29 cellular contexts compared by ENCODE assay signal in genomic region chr16:1701216-1701878, GRCh38. TPM values are rescaled to one million over a fixed set of nuclear protein-coding genes. Genes with fewer than 3 reads are reported as not detected.
DNase-seq lines count a peak whose midpoint lies in the region; TF ChIP-seq lines count a peak whose summit lies in the region.
"Had no signal": no experiment of that assay in that cellular context is flagged by ENCODE, and none has a peak within 500 bp of the region (broad histone marks: within the 10 kb centered on the region; RNA-seq: fewer than 3 reads in every experiment).

No MANE protein-coding gene starts in this region.

- DNase-seq in caudate nucleus (lab: John Stamatoyannopoulos, UW) (no peak), lower leg skin (ENCODE audit: low spot score in 2 of 2) (no peak), brain microvascular endothelial cell (no peak), NCI-H82 (lab: John Stamatoyannopoulos, UW) (no peak)
- DNase-seq: activated CD4-positive, alpha-beta memory T cell treated with anti-CD3 and anti-CD28 coated beads, Interleukin-2, amount 10 ng/mL, durations not matched to agents 7 days and 5 days; activated T-cell treated with anti-CD3 and anti-CD28 coated beads, Interleukin-2, amount 50 U/mL, for 4 hours; body of pancreas; CD8-positive, alpha-beta T cell; cortex of kidney; DMS53; GF-D8; heart right ventricle; midbrain; MM.1S; NCI-H1436; NCI-H2107; NCI-H510A; RPMI8226; stimulated activated CD4-positive, alpha-beta T cell treated with anti-CD3 and anti-CD28 coated beads, Interleukin-1b, Interleukin-23, amount 100 ng/mL, for 48 hours; stimulated activated naive CD4-positive, alpha-beta T cell treated with Interleukin-2 at 50 U/mL for 16 hours had no signal

- H3K27me3 ChIP-seq in BLaER1 (no peaks in the 10 kb centered on the region), brain microvascular endothelial cell (replicated peaks) (no peaks in the 10 kb centered on the region)
- H3K27me3 ChIP-seq: body of pancreas, heart right ventricle, tibial nerve had no signal

- in situ Hi-C loops in brain microvascular endothelial cell (cut with HindIII; ENCODE audit: low pct_ligation_motif_present, low sequenced_read_pairs), result no loop called here

- H3K27ac ChIP-seq in BLaER1 (no peak overlapping the region), mesodermal cell (ENCODE audit: low read depth, low read length, severe bottlenecking) (peak overlapping the region; percentile 16), caudate nucleus (ENCODE audit: low read depth, low read length) (no peak overlapping the region), brain microvascular endothelial cell (no peak overlapping the region)
- H3K27ac ChIP-seq: body of pancreas, heart right ventricle, tibial nerve had no signal

- H3K36me3 ChIP-seq in BLaER1, result peaks cover 73% of the 10 kb centered on the region
- H3K36me3 ChIP-seq in mesodermal cell (ENCODE audit: control insufficient read depth, insufficient read depth, low read length), result peaks cover 69% of the 10 kb centered on the region
- H3K36me3 ChIP-seq in brain microvascular endothelial cell (replicated peaks), result peaks cover 47% of the 10 kb centered on the region

- TF ChIP-seq CTCF in brain (conservative IDR thresholded peaks at IDR 0.05), result no peak
- TF ChIP-seq CTCF in lower leg skin (IDR thresholded peaks at IDR 0.05), result no peak
- TF ChIP-seq CTCF in brain microvascular endothelial cell (IDR thresholded peaks at IDR 0.05; ENCODE audit: low read depth, low read length, missing control alignments), result no peak

- H3K36me3 Mint-ChIP-seq in IgD-negative memory B cell, result peaks cover 8% of the 10 kb centered on the region
- H3K36me3 Mint-ChIP-seq in brain, result peaks cover 41% of the 10 kb centered on the region
- H3K36me3 Mint-ChIP-seq: activated naive CD8-positive, alpha-beta T cell had no signal

- 0 out of 2 replicates have a peak overlapping the region, but pooled peaks have one; percentile 12 for H3K9ac ChIP-seq in BLaER1

- TF ChIP-seq POLR2A in lower leg skin (IDR thresholded peaks at IDR 0.05), result no peak

- H3K4me1 ChIP-seq in BLaER1 (peaks cover 12% of the 10 kb centered on the region), mesodermal cell (ENCODE audit: control insufficient read depth, insufficient read depth, low read length, poor library complexity, severe bottlenecking) (peaks cover 2% of the 10 kb centered on the region)
- H3K4me1 ChIP-seq: body of pancreas had no signal

- H3K27me3 Mint-ChIP-seq in IgD-negative memory B cell (no peaks in the 10 kb centered on the region), brain (peaks cover 5% of the 10 kb centered on the region)
- H3K27me3 Mint-ChIP-seq: activated CD4-positive, alpha-beta memory T cell treated with anti-CD3 and anti-CD28 coated beads, Interleukin-2, amount 10 ng/mL, durations not matched to agents 7 days and 5 days; activated naive CD8-positive, alpha-beta T cell; natural killer cell treated with Interleukin-12 subunit alpha and Interleukin-12 subunit beta and Interleukin-15 and Interleukin-18, amount 100 ng/mL, for 72 hours had no signal

- H3K4me2 ChIP-seq in BLaER1, result no peak overlapping the region

- peaks cover 49% of the 10 kb centered on the region for H4K20me1 ChIP-seq in BLaER1

- H3K4me3 Mint-ChIP-seq in IgD-negative memory B cell (peak overlapping the region in 2 of 4 donors; percentile 9 to 59), brain (peak overlapping the region in 2 of 5 experiments; percentile 1)
- H3K4me3 Mint-ChIP-seq: activated CD4-positive, alpha-beta memory T cell treated with anti-CD3 and anti-CD28 coated beads, Interleukin-2, amount 10 ng/mL, durations not matched to agents 7 days and 5 days; activated naive CD8-positive, alpha-beta T cell; activated T-cell treated with anti-CD3 and anti-CD28 coated beads, Interleukin-2, amount 50 U/mL, for 4 hours; CD8-positive, alpha-beta T cell; natural killer cell treated with Interleukin-12 subunit alpha and Interleukin-12 subunit beta and Interleukin-15 and Interleukin-18, amount 100 ng/mL, for 72 hours; T-helper 2 cell treated with Interferon-gamma antibody and Interleukin-4, amounts not matched to agents 5 μg/mL and 100 μg/mL, for 36 hours had no signal

- H3K27ac Mint-ChIP-seq in IgD-negative memory B cell, result peak overlapping the region in 2 of 3 donors; percentile 36 to 64
- H3K27ac Mint-ChIP-seq in brain, result peak overlapping the region in 3 of 5 experiments; percentile 40 to 71 (median 66)
- H3K27ac Mint-ChIP-seq: activated CD4-positive, alpha-beta memory T cell treated with anti-CD3 and anti-CD28 coated beads, Interleukin-2, amount 10 ng/mL, durations not matched to agents 7 days and 5 days; activated naive CD8-positive, alpha-beta T cell; CD8-positive, alpha-beta T cell; natural killer cell treated with Interleukin-12 subunit alpha and Interleukin-12 subunit beta and Interleukin-15 and Interleukin-18, amount 100 ng/mL, for 72 hours; T-helper 2 cell treated with Interferon-gamma antibody and Interleukin-4, amounts not matched to agents 5 μg/mL and 100 μg/mL, for 36 hours had no signal

- intact Hi-C loops in lower leg skin (cut with DNase I; ENCODE audit: low total_unique reads), result no loop called here

- peaks cover 0 to 3% (median 0%) of the 10 kb centered on the region in 3 donors for H3K4me1 Mint-ChIP-seq in IgD-negative memory B cell
- peaks cover 11% of the 10 kb centered on the region for H3K4me1 Mint-ChIP-seq in brain

- no peak overlapping the region for H3K4me3 ChIP-seq in BLaER1
- H3K4me3 ChIP-seq in mesodermal cell (ENCODE audit: extremely low read depth, insufficient read depth, low read length, poor library complexity, severe bottlenecking), result no peak overlapping the region
- H3K4me3 ChIP-seq in lower leg skin (ENCODE audit: low read depth, poor library complexity, severe bottlenecking), result no peak overlapping the region
- no peak overlapping the region for H3K4me3 ChIP-seq in brain microvascular endothelial cell (ENCODE audit: low read depth, low read length)
- H3K4me3 ChIP-seq: body of pancreas, heart right ventricle, K562, tibial nerve had no signal

- H3K9me3 Mint-ChIP-seq in IgD-negative memory B cell (no peaks in the 10 kb centered on the region), brain (peaks cover 0 to 3% (median 0%) of the 10 kb centered on the region in 5 experiments)
- H3K9me3 Mint-ChIP-seq: activated CD4-positive, alpha-beta memory T cell treated with anti-CD3 and anti-CD28 coated beads, Interleukin-2, amount 10 ng/mL, durations not matched to agents 7 days and 5 days; activated T-cell treated with anti-CD3 and anti-CD28 coated beads, Interleukin-2, amount 50 U/mL, for 4 hours; CD8-positive, alpha-beta T cell; natural killer cell treated with Interleukin-12 subunit alpha and Interleukin-12 subunit beta and Interleukin-15 and Interleukin-18, amount 100 ng/mL, for 72 hours; T-helper 2 cell treated with Interferon-gamma antibody and Interleukin-4, amounts not matched to agents 5 μg/mL and 100 μg/mL, for 36 hours had no signal

- WGBS in mesodermal cell (ENCODE audit: insufficient coverage in 2 of 2), 2 experiments, result 95 to 98% methylated on average over 4 of the region's 6 CpGs
- WGBS in lower leg skin, 2 donors, result 55 to 62% methylated on average over 6 of the region's 6 CpGs

- H3K9me3 ChIP-seq in BLaER1, result no peaks in the 10 kb centered on the region
- peaks cover 6% of the 10 kb centered on the region for H3K9me3 ChIP-seq in mesodermal cell (ENCODE audit: control insufficient read depth, low read length)
- H3K9me3 ChIP-seq: body of pancreas, heart right ventricle, tibial nerve had no signal

RNA-seq across cellular contexts. Expression of gene MAPK8IP3, which starts 4.6 kb away (rescaled TPM):
- polyA plus RNA-seq in IgD-negative memory B cell, result 5.9 TPM
- polyA plus RNA-seq in brain (ENCODE audit: insufficient read depth, low read depth, low replicate concordance), result 83.0 TPM
- 77.3 TPM for polyA plus RNA-seq in mesodermal cell (2013, experiment 1 of 2)
- 50.7 TPM for polyA plus RNA-seq in mesodermal cell (2013, experiment 2 of 2)
- total RNA-seq in lower leg skin, result 10 to 100 TPM; 59.9 to 95.8 (median 62.9) TPM

RNA-seq across cellular contexts. Expression of gene JPT2, which starts 23.3 kb away (rescaled TPM):
- polyA plus RNA-seq in IgD-negative memory B cell, result 10.8 TPM
- polyA plus RNA-seq in brain (ENCODE audit: insufficient read depth, low read depth, low replicate concordance), result 162 TPM
- polyA plus RNA-seq in mesodermal cell (2013, experiment 1 of 2), result 106 TPM
- 90.5 TPM for polyA plus RNA-seq in mesodermal cell (2013, experiment 2 of 2)
- total RNA-seq in lower leg skin, result 10 to 100 TPM; 23.3 to 40.1 (median 38.1) TPM

Comparison
In these comparisons a context has a peak if more than half of its experiments do, and no peak if none do; other contexts are left out.
1. RNA of gene MAPK8IP3, which starts 4.6 kb away (polyA plus RNA-seq): 83.0 TPM in brain (single experiment); 5.9 TPM in IgD-negative memory B cell (single experiment); every median in the first group is over 10 times any median in the second.
2. RNA of gene JPT2, which starts 23.3 kb away (polyA plus RNA-seq): 162 TPM in brain (single experiment); 10.8 TPM in IgD-negative memory B cell (single experiment); every median in the first group is over 10 times any median in the second.